In genomic region chr21:16250282-16250681, GRCh38 we compare ENCODE assay signal across 22 cellular contexts.
"Had no signal": no experiment of that assay in that cellular context is flagged by ENCODE, and none has a peak within 500 bp of the region (broad histone marks: within the 10 kb centered on the region; RNA-seq: fewer than 3 reads in every experiment).

No MANE protein-coding gene starts in this region.

- DNase-seq: activated CD4-positive, alpha-beta T cell treated with anti-CD3 and anti-CD28 coated beads, Interleukin-2, amount 10 ng/mL, durations not matched to agents 24 days and 14 days; activated CD4-positive, CD25-positive, alpha-beta regulatory T cell; activated CD8-positive, alpha-beta memory T cell treated with anti-CD3 and anti-CD28 coated beads, Interleukin-2, amount 50 U/mL, for 4 hours; activated CD8-positive, alpha-beta T cell treated with anti-CD3 and anti-CD28 coated beads, Interleukin-2, amount 10 ng/mL, durations not matched to agents 7 days and 5 days; activated effector memory CD4-positive, alpha-beta T cell treated with anti-CD3 and anti-CD28 coated beads, Interleukin-2, amount 50 U/mL, for 16 hours; activated T-cell treated with anti-CD3 and anti-CD28 coated beads, Interleukin-2, amount 50 U/mL, for 48 hours; body of pancreas; cortex of kidney; effector CD4-positive, alpha-beta T cell; left colon; mucosa of descending colon; naive thymus-derived CD8-positive, alpha-beta T cell; posterior cingulate gyrus; stimulated activated CD4-positive, alpha-beta T cell treated with anti-CD3 and anti-CD28 coated beads, Interleukin-15, amount 100 ng/mL, for 24 hours; stimulated activated CD4-positive, alpha-beta T cell treated with anti-CD3 and anti-CD28 coated beads, Interleukin-4, amount 100 ng/mL, for 1 hour; stimulated activated naive B cell treated with anti-CD40 and anti-IgM and Interleukin-4, amounts not matched to agents 10 μg/mL and 1 μg/mL and 100 μg/mL, for 72 hours; uterus had no signal

- H3K9me3 ChIP-seq: body of pancreas, mucosa of descending colon, neutrophil, right atrium auricular region, uterus had no signal

- H3K36me3 ChIP-seq: neutrophil, right atrium auricular region, uterus had no signal

- ATAC-seq: activated CD8-positive, alpha-beta T cell treated with anti-CD3 and anti-CD28 coated beads, Interleukin-2, amount 10 ng/mL, durations not matched to agents 7 days and 5 days; body of pancreas; left colon; mucosa of descending colon; naive thymus-derived CD8-positive, alpha-beta T cell; stimulated activated naive B cell treated with anti-CD40 and anti-IgM and Interleukin-4, amounts not matched to agents 10 μg/mL and 1 μg/mL and 100 μg/mL, for 72 hours had no signal

- H3K27me3 ChIP-seq: body of pancreas, neutrophil, right atrium auricular region, tibial nerve, uterus had no signal

- H3K4me1 ChIP-seq: body of pancreas, right atrium auricular region, uterus had no signal

- H3K4me3 ChIP-seq: body of pancreas, lung, mucosa of descending colon, right atrium auricular region, skin epidermis, tibial nerve, uterus had no signal

- H3K27ac ChIP-seq: body of pancreas, neutrophil, right atrium auricular region, skin epidermis, tibial nerve, uterus had no signal
